In the genomic region with DNA sequence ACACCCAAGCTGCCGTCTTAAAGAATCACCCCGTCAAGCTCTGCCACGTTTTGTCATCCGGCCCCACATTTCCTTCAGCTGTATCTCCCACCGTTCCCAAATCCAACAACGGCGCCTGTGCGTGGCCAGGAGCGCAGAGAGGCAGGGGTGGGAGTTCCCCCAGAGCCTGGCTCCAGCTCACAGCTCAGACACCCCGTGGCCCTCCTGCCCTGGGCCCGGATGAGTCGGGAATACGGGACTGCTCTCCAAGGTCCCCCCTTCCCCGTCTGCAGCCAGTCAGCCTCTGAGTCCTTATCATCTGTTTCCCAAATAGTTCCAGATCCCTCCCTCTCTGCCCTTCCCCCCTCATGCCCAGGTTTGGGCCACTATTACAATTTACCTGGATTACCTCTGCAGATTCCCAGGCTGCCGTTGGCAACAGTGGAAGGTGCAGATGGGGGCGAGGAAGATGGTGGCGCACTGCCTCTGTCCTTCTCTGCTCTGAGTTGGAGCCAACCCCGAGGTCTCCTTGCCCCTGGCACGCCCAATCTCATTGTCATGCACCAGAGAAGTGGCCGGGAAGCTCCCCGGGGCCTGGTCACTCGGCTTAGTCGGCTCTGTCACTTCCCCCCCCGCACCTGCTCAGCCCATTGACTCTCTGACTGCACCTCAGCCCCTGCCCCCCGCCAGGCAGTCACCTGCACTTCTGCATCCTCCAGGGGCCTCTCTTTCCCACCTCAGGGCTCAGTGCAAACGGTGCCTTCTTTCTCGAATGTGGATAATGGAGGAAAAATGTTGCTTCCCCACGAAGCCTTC, we compare ENCODE assay signal across 17 cellular contexts. TPM values are rescaled to one million over a fixed set of nuclear protein-coding genes. Genes with fewer than 3 reads are reported as not detected.
DNase-seq lines count a peak whose midpoint lies in the region; ATAC-seq, FAIRE-seq and TF ChIP-seq lines count a peak whose summit lies in the region.
"Had no signal": no experiment of that assay in that cellular context is flagged by ENCODE, and none has a peak within 500 bp of the region (broad histone marks: within the 10 kb centered on the region; RNA-seq: fewer than 3 reads in every experiment).

No MANE protein-coding gene starts in this region.

- peak overlapping the region; percentile 40; the same call in 1 of the 2 replicates for H4K91ac ChIP-seq in IMR-90 (ENCODE audit: insufficient read depth, low read depth, low read length)

- H2BK5ac ChIP-seq in IMR-90 (ENCODE audit: low read depth, low read length, poor library complexity, severe bottlenecking): no peak overlapping the region

- H3K4me1 ChIP-seq in IMR-90 (ENCODE audit: control insufficient read depth, insufficient read depth, low read length): peaks cover 9% of the 10 kb centered on the region
- peaks cover 10% of the 10 kb centered on the region for H3K4me1 ChIP-seq in astrocyte (ENCODE audit: insufficient read depth, low read length)
- H3K4me1 ChIP-seq: BLaER1 treated with 17β-estradiol and CSF1 and Interleukin-3, amounts not matched to agents 10 nM and 100 nM had no signal

- H3K9me1 ChIP-seq in IMR-90 (ENCODE audit: insufficient read depth, low read length): peaks cover 17% of the 10 kb centered on the region

- H3K18ac ChIP-seq in IMR-90 (ENCODE audit: low read depth, low read length): no peak overlapping the region; the same call in 1 of the 2 replicates

- no peak overlapping the region for H3K4me3 Mint-ChIP-seq in astrocyte (ENCODE audit: unreplicated experiment)
- no peak overlapping the region for H3K4me3 Mint-ChIP-seq in effector memory CD8-positive, alpha-beta T cell
- no peak overlapping the region for H3K4me3 Mint-ChIP-seq in nephron progenitor cell

- H3K9me3 ChIP-seq in IMR-90 (ENCODE audit: control insufficient read depth, insufficient read depth, low read length): no peaks in the 10 kb centered on the region; the same call in 1 of the 2 replicates
- H3K9me3 ChIP-seq in astrocyte (ENCODE audit: insufficient read depth, low read depth, low read length): no peaks in the 10 kb centered on the region
- H3K9me3 ChIP-seq: BLaER1 treated with 17β-estradiol and CSF1 and Interleukin-3, amounts not matched to agents 10 nM and 100 nM had no signal

- CTCF ChIA-PET in IMR-90 (lab: Yijun Ruan, JAX): no interaction called here

- intact Hi-C loops in IMR-90 (cut with micrococcal nuclease): no loop called here

- H2AK9ac ChIP-seq in IMR-90 (replicated peaks; ENCODE audit: low read depth, low read length, poor library complexity): peak overlapping the region; percentile 92

- no peaks in the 10 kb centered on the region for H3K79me1 ChIP-seq in IMR-90 (ENCODE audit: low read depth in 1 of 2, low read length in 2 of 2)

- WGBS in IMR-90 (ENCODE audit: extremely low coverage in 2 of 2, insufficient read length in 1 of 2), 2 experiments: 60% methylated on average over 11 of the region's 28 CpGs; no CpG with 5 or more reads in 1 of the 2 experiments

- peak overlapping the region; percentile 88 for H2BK20ac ChIP-seq in IMR-90 (ENCODE audit: low read depth, low read length)

- no peak overlapping the region for H3K4me2 ChIP-seq in IMR-90 (ENCODE audit: low read depth, low read length)
- peak overlapping the region; percentile 65 for H3K4me2 ChIP-seq in astrocyte (ENCODE audit: low read length)
- H3K4me2 ChIP-seq: BLaER1 treated with 17β-estradiol and CSF1 and Interleukin-3, amounts not matched to agents 10 nM and 100 nM had no signal

- in situ Hi-C loops in IMR-90 (cut with MboI; ENCODE audit: low sequenced_read_pairs): no loop called here

- H4K5ac ChIP-seq in IMR-90 (ENCODE audit: low read depth, low read length): no peak overlapping the region

- no peak overlapping the region for H2BK15ac ChIP-seq in IMR-90 (ENCODE audit: low read depth, low read length)

- peak overlapping the region; percentile 93; the same call in 1 of the 2 replicates for H3K14ac ChIP-seq in IMR-90 (replicated peaks; ENCODE audit: low read depth, low read length)

- peak overlapping the region; percentile 77; the same call in 1 of the 2 replicates for H2AK5ac ChIP-seq in IMR-90 (ENCODE audit: low read depth, low read length)

- dilution Hi-C loops in IMR-90 (cut with HindIII; ENCODE audit: low sequenced_read_pairs, unreplicated experiment): no loop called here

- peak overlapping the region; percentile 90 for H3K4ac ChIP-seq in IMR-90 (ENCODE audit: low read depth, low read length)

- BruUV-seq in IMR-90 (replicated peaks; lab: Mats Ljungman, UMichigan): no TSS peak

- H3K79me2 ChIP-seq in astrocyte (ENCODE audit: insufficient read depth, low read length): no peaks in the 10 kb centered on the region

- TF ChIP-seq CTCF in IMR-90 (conservative IDR thresholded peaks at IDR 0.05; ENCODE audit: low read depth, low read length) (no peak), astrocyte (IDR thresholded peaks at IDR 0.05; ENCODE audit: insufficient read depth, low read depth, low read length) (no peak), nephron progenitor cell (IDR thresholded peaks at IDR 0.05) (no peak)

- DNase-seq in NCI-H1417 (lab: John Stamatoyannopoulos, UW): peak; percentile 12 to 55 (median 41)
- DNase-seq in NCI-H1417 treated with DMSO at 0.1 percent for 48 hours (lab: John Stamatoyannopoulos, UW): no peak
- DNase-seq in IMR-90: no peak
- DNase-seq in astrocyte (ENCODE audit: low read depth): no peak
- DNase-seq in islet precursor cell: peak; percentile 53
- DNase-seq in effector memory CD8-positive, alpha-beta T cell: no peak
- no peak for DNase-seq in DMS79 treated with DMSO at 0.1 percent for 48 hours (lab: John Stamatoyannopoulos, UW)
- DNase-seq in nephron progenitor cell: no peak
- DNase-seq: NCI-H1048, NCI-H187 treated with DMSO at 0.1 percent for 48 hours, NCI-H526 treated with DMSO at 0.1 percent for 48 hours, Right ventricle myocardium superior had no signal

- peaks cover 24% of the 10 kb centered on the region for H3K27me3 Mint-ChIP-seq in astrocyte (ENCODE audit: low read depth, unreplicated experiment)
- H3K27me3 Mint-ChIP-seq in effector memory CD8-positive, alpha-beta T cell: peaks cover 21 to 65% of the 10 kb centered on the region in 2 donors
- H3K27me3 Mint-ChIP-seq in nephron progenitor cell (ENCODE audit: low read depth, poor library complexity): peaks cover 61% of the 10 kb centered on the region

- H3K9me3 Mint-ChIP-seq in astrocyte (ENCODE audit: unreplicated experiment): peaks cover 3% of the 10 kb centered on the region
- H3K9me3 Mint-ChIP-seq in effector memory CD8-positive, alpha-beta T cell: no peaks in the 10 kb centered on the region
- no peaks in the 10 kb centered on the region for H3K9me3 Mint-ChIP-seq in nephron progenitor cell

- peaks cover 3% of the 10 kb centered on the region; the same call in 1 of the 2 replicates for H3K27me3 ChIP-seq in IMR-90 (ENCODE audit: control insufficient read depth, insufficient read depth, low read length)
- H3K27me3 ChIP-seq in astrocyte (ENCODE audit: insufficient read depth, low read length): peaks cover 10% of the 10 kb centered on the region

- H3K36me3 ChIP-seq in IMR-90 (ENCODE audit: control insufficient read depth, insufficient read depth, low read length) (no peaks in the 10 kb centered on the region), astrocyte (ENCODE audit: insufficient read depth, low read length) (no peaks in the 10 kb centered on the region)
- H3K36me3 ChIP-seq: BLaER1 treated with 17β-estradiol and CSF1 and Interleukin-3, amounts not matched to agents 10 nM and 100 nM had no signal

- peak overlapping the region; percentile 90 for H2BK120ac ChIP-seq in IMR-90 (ENCODE audit: low read depth, low read length)

- no peaks in the 10 kb centered on the region for H4K20me1 ChIP-seq in IMR-90 (ENCODE audit: insufficient read depth, low read length)
- H4K20me1 ChIP-seq in astrocyte (ENCODE audit: insufficient read depth, low read length): no peaks in the 10 kb centered on the region
- H4K20me1 ChIP-seq: BLaER1 treated with 17β-estradiol and CSF1 and Interleukin-3, amounts not matched to agents 10 nM and 100 nM had no signal

- TF ChIP-seq RAD21 in IMR-90 (IDR thresholded peaks at IDR 0.05; ENCODE audit: low read length): no peak

- peak overlapping the region; percentile 84 for H2AFZ ChIP-seq in IMR-90 (replicated peaks; ENCODE audit: low read length, poor library complexity)
- H2AFZ ChIP-seq in astrocyte (ENCODE audit: low read depth, low read length): peak overlapping the region; percentile 66

- no peak overlapping the region for H3K27ac ChIP-seq in IMR-90 (ENCODE audit: insufficient read depth, low read length)
- no peak overlapping the region for H3K27ac ChIP-seq in astrocyte (ENCODE audit: low read depth, low read length)
- H3K27ac ChIP-seq: 22Rv1; BLaER1 treated with 17β-estradiol and CSF1 and Interleukin-3, amounts not matched to agents 10 nM and 100 nM had no signal

- H3K4me1 Mint-ChIP-seq in astrocyte (ENCODE audit: low read depth, unreplicated experiment) (peaks cover 7% of the 10 kb centered on the region), nephron progenitor cell (peaks cover 52% of the 10 kb centered on the region)
- H3K4me1 Mint-ChIP-seq in effector memory CD8-positive, alpha-beta T cell (ENCODE audit: low read depth in 2 of 2): peaks cover 0 to 4% of the 10 kb centered on the region in 2 donors

- H3K4me3 ChIP-seq in IMR-90 (ENCODE audit: insufficient read depth, low read depth, low read length) (no peak overlapping the region), astrocyte (ENCODE audit: insufficient read depth, low read depth, low read length) (no peak overlapping the region)
- H3K4me3 ChIP-seq: BLaER1 treated with 17β-estradiol and CSF1 and Interleukin-3, amounts not matched to agents 10 nM and 100 nM; K562 had no signal

- POLR2A ChIA-PET in IMR-90 (lab: Charles Lee; ENCODE audit: unreplicated experiment): no interaction called here

- no peak overlapping the region for H3K56ac ChIP-seq in IMR-90 (ENCODE audit: extremely low read depth, insufficient read depth, low read length)

- H3K36me3 Mint-ChIP-seq in astrocyte (ENCODE audit: low read depth, unreplicated experiment) (no peaks in the 10 kb centered on the region), nephron progenitor cell (ENCODE audit: low read depth) (no peaks in the 10 kb centered on the region)
- H3K36me3 Mint-ChIP-seq in effector memory CD8-positive, alpha-beta T cell (ENCODE audit: insufficient read depth): no peaks in the 10 kb centered on the region

- H4K8ac ChIP-seq in IMR-90 (ENCODE audit: low read depth in 2 of 2, low read length in 2 of 2): peak overlapping the region in 1 of 2 experiments; percentile 93; a peak in 1 of 4 replicates

- H3K27ac Mint-ChIP-seq in astrocyte (ENCODE audit: unreplicated experiment): peak overlapping the region; percentile 47
- no peak overlapping the region for H3K27ac Mint-ChIP-seq in effector memory CD8-positive, alpha-beta T cell
- H3K27ac Mint-ChIP-seq in nephron progenitor cell: no peak overlapping the region

- H3K9ac ChIP-seq in IMR-90 (ENCODE audit: low read depth, low read length) (no peak overlapping the region), astrocyte (ENCODE audit: low read length) (no peak overlapping the region)
- H3K9ac ChIP-seq: BLaER1 treated with 17β-estradiol and CSF1 and Interleukin-3, amounts not matched to agents 10 nM and 100 nM had no signal

- no peak for ATAC-seq in IMR-90 (ENCODE audit: low read depth)
- no peak for ATAC-seq in effector memory CD8-positive, alpha-beta T cell (replicated peaks)
- ATAC-seq: K562, Panc1 had no signal

- TF ChIP-seq POLR2A in IMR-90 (IDR thresholded peaks at IDR 0.05; ENCODE audit: low read depth, low read length): no peak

- H3K23ac ChIP-seq in IMR-90 (ENCODE audit: low read depth, low read length): peak overlapping the region; percentile 69

- no peak for FAIRE-seq in astrocyte (lab: Jason Lieb, UNC)
- FAIRE-seq: H54, K562 had no signal

RNA-seq across cellular contexts. Expression of gene RPTOR, which starts 18.3 kb away (rescaled TPM):
- total RNA-seq in IMR-90 (2012; rRNA removed) (10.8 and 11.1 TPM in 2 replicates), astrocyte (32.0 and 33.1 TPM in 2 replicates)
- polyA plus RNA-seq in IMR-90 (2012; rRNA removed): 14.7 and 15.8 TPM in 2 replicates
- 12.8 and 14.6 TPM in 2 replicates for polyA plus RNA-seq in IMR-90 (2012; cell fraction: cytosol; rRNA removed)
- polyA plus RNA-seq in IMR-90 (2012; cell fraction: nucleus; rRNA removed; ENCODE audit: low replicate concordance): 12.4 and 24.1 TPM in 2 replicates

RNA-seq across cellular contexts. Expression of gene NPTX1, which starts 49.9 kb away (rescaled TPM):
- total RNA-seq in IMR-90 (2012; rRNA removed) (20.8 and 23.3 TPM in 2 replicates), astrocyte (0.43 and 0.48 TPM in 2 replicates)
- 39.5 and 47.0 TPM in 2 replicates for polyA plus RNA-seq in IMR-90 (2012; rRNA removed)
- polyA plus RNA-seq in IMR-90 (2012; cell fraction: cytosol; rRNA removed): 40.9 and 41.7 TPM in 2 replicates
- polyA plus RNA-seq in IMR-90 (2012; cell fraction: nucleus; rRNA removed; ENCODE audit: low replicate concordance): 52.2 and 63.8 TPM in 2 replicates
- total RNA-seq: Right ventricle myocardium superior had no signal
- polyA plus RNA-seq: K562 had no signal

Comparison
In these comparisons a context has a peak if more than half of its experiments do, and no peak if none do; other contexts are left out.
1. DNase-seq: peak in NCI-H1417 (3 of 3) and islet precursor cell (single experiment); none in NCI-H1417 treated with DMSO at 0.1 percent for 48 hours (single experiment), IMR-90 (single experiment), astrocyte (single experiment), effector memory CD8-positive, alpha-beta T cell (0 of 3), DMS79 treated with DMSO at 0.1 percent for 48 hours (single experiment) and nephron progenitor cell (single experiment).
2. RNA of gene NPTX1, which starts 49.9 kb away (total RNA-seq): 20.8 to 23.3 TPM in IMR-90; 0.43 to 0.48 TPM in astrocyte; every median in the first group is over 10 times any median in the second.